In genomic region chr6:166643907-166644590, GRCh38 we compare ENCODE assay signal across 1 cellular context.
TF ChIP-seq lines count a peak whose summit lies in the region.

No MANE protein-coding gene starts in this region.

TF ChIP-seq in K562, 482 proteins besides CTCF, POLR2A, EP300 and RAD21:
- peak; percentile 44 for TF ChIP-seq ATF3 (IDR thresholded peaks at IDR 0.05)
- TF ChIP-seq ATF3 (CRISPR knock-in tag; conservative IDR thresholded peaks at IDR 0.05), result no peak
- no peak for TF ChIP-seq RFX5 (IDR thresholded peaks at IDR 0.05; ENCODE audit: low read depth, low read length)
- TF ChIP-seq ATF7 (IDR thresholded peaks at IDR 0.05), result peak; percentile 43; the same call in 1 of the 2 replicates
- no peak for TF ChIP-seq ATF1 (CRISPR knock-in tag; IDR thresholded peaks at IDR 0.05)
- TF ChIP-seq ATF1 (tag; IDR thresholded peaks at IDR 0.05), result 0 out of 2 replicates have a peak, but pooled peaks have one; percentile 12
